In genomic region chr13:70708744-70709143, GRCh38 we compare ENCODE assay signal across 24 cellular contexts.
"Had no signal": no experiment of that assay in that cellular context is flagged by ENCODE, and none has a peak within 500 bp of the region (broad histone marks: within the 10 kb centered on the region; RNA-seq: fewer than 3 reads in every experiment).

No MANE protein-coding gene starts in this region.

- ATAC-seq: activated CD8-positive, alpha-beta T cell treated with anti-CD3 and anti-CD28 coated beads for 36 hours; activated naive CD8-positive, alpha-beta T cell treated with anti-CD3 and anti-CD28 coated beads, Interleukin-2, amount 50 U/mL, for 24 hours; activated T-cell treated with anti-CD3 and anti-CD28 coated beads, Interleukin-2, amount 50 U/mL, for 4 hours; activated T-helper 17 cell treated with anti-CD3 and anti-CD28 coated beads, Interleukin-2, amount 50 U/mL, for 72 hours; gastrocnemius medialis; left colon; right lobe of liver; WTC11 had no signal

- H3K27ac ChIP-seq: breast epithelium, epithelial cell of prostate, gastrocnemius medialis, ovary, right lobe of liver, testis had no signal

- H3K4me3 ChIP-seq: breast epithelium, gastrocnemius medialis, ovary, right lobe of liver, testis had no signal

- H3K27me3 ChIP-seq: breast epithelium, gastrocnemius medialis, ovary, right lobe of liver, testis had no signal

- H3K36me3 ChIP-seq: breast epithelium, gastrocnemius medialis, ovary, right lobe of liver had no signal

- H3K4me1 ChIP-seq: breast epithelium, gastrocnemius medialis, right lobe of liver, testis had no signal

- H3K9me3 ChIP-seq: gastrocnemius medialis, ovary, right lobe of liver, testis had no signal

- DNase-seq: activated CD4-positive, alpha-beta T cell treated with anti-CD3 and anti-CD28 coated beads, Interleukin-2, amount 50 U/mL, for 1 hour; activated CD8-positive, alpha-beta T cell treated with anti-CD3 and anti-CD28 coated beads for 36 hours; activated gamma-delta T cell treated with Interleukin-2 at 50 U/mL for 16 hours; activated naive CD4-positive, alpha-beta T cell treated with anti-CD3 and anti-CD28 coated beads, Interleukin-2, amount 50 U/mL, for 16 hours; activated naive CD8-positive, alpha-beta T cell treated with anti-CD3 and anti-CD28 coated beads, Interleukin-2, amount 50 U/mL, for 24 hours; activated T-cell treated with anti-CD3 and anti-CD28 coated beads, Interleukin-2, amount 50 U/mL, for 4 hours; central memory CD4-positive, alpha-beta T cell; effector CD4-positive, alpha-beta T cell; gastrocnemius medialis; head of caudate nucleus; hippocampal formation; kidney; left colon; mammary epithelial cell; ovary; right lobe of liver; stimulated activated CD4-positive, alpha-beta T cell treated with anti-CD3 and anti-CD28 coated beads, Interleukin-2, amount 100 ng/mL, for 48 hours; stimulated activated naive CD4-positive, alpha-beta T cell treated with Interleukin-2 at 50 U/mL for 16 hours; testis; trophoblast cell had no signal
